ENCODE assay signal across 17 cellular contexts in genomic region chr9:74810200-74810599, GRCh38.
DNase-seq lines count a peak whose midpoint lies in the region; TF ChIP-seq lines count a peak whose summit lies in the region.
"Had no signal": no experiment of that assay in that cellular context is flagged by ENCODE, and none has a peak within 500 bp of the region (broad histone marks: within the 10 kb centered on the region; RNA-seq: fewer than 3 reads in every experiment).

No MANE protein-coding gene starts in this region.

- H3K27ac ChIP-seq in mammary epithelial cell (ENCODE audit: insufficient read depth, low read depth, low read length) (no peak overlapping the region), temporal lobe (ENCODE audit: low read depth, low read length) (peak overlapping the region; percentile 21)
- H3K27ac ChIP-seq: 22Rv1, A549 had no signal

- H3K9me3 Mint-ChIP-seq in MCF 10A (ENCODE audit: unreplicated experiment): no peaks in the 10 kb centered on the region
- H3K9me3 Mint-ChIP-seq: CD8-positive, alpha-beta T cell had no signal

- no peak overlapping the region for H2AFZ ChIP-seq in mammary epithelial cell (ENCODE audit: low read depth, low read length)

- BruUV-seq in mammary epithelial cell (replicated peaks; lab: Mats Ljungman, UMichigan) (no TSS peak), MCF 10A (replicated peaks; lab: Mats Ljungman, UMichigan) (no TSS peak)

- CTCF ChIA-PET in mammary epithelial cell (lab: Charles Lee; ENCODE audit: low non-redundant PET) (no interaction called here), MCF 10A (lab: Yijun Ruan, JAX) (interaction anchor here (1.4 kb wide), 1 partner anchor 33 kb away, joined by 3 read pairs; no protein-coding TSS in a partner anchor)

- H3K4me1 Mint-ChIP-seq in MCF 10A (ENCODE audit: insufficient read depth, unreplicated experiment): no peaks in the 10 kb centered on the region
- H3K4me1 Mint-ChIP-seq: CD14-positive monocyte had no signal

- H3K9ac ChIP-seq in mammary epithelial cell (ENCODE audit: insufficient read depth, low read length): no peak overlapping the region

- H3K4me3 Mint-ChIP-seq in MCF 10A (ENCODE audit: unreplicated experiment): no peak overlapping the region
- H3K4me3 Mint-ChIP-seq: CD14-positive monocyte; CD8-positive, alpha-beta T cell had no signal

- H4K20me1 ChIP-seq in mammary epithelial cell (ENCODE audit: insufficient read depth, low read length): no peaks in the 10 kb centered on the region

- H3K27me3 ChIP-seq in mammary epithelial cell (ENCODE audit: insufficient read depth, low read length): no peaks in the 10 kb centered on the region

- POLR2A ChIA-PET in MCF 10A (lab: Yijun Ruan, JAX): no interaction called here

- TF ChIP-seq CTCF in mammary epithelial cell (conservative IDR thresholded peaks at IDR 0.05 in 1 of 2, IDR thresholded peaks at IDR 0.05 in 1 of 2; ENCODE audit: extremely low read depth in 1 of 2, insufficient read depth in 1 of 2, low read depth in 1 of 2, low read length in 2 of 2) (no peak), MCF 10A (IDR thresholded peaks at IDR 0.05; ENCODE audit: unreplicated experiment) (no peak), fibroblast of the aortic adventitia (IDR thresholded peaks at IDR 0.05; ENCODE audit: insufficient read depth, low read length) (no peak)

- no peaks in the 10 kb centered on the region for H3K36me3 ChIP-seq in mammary epithelial cell (ENCODE audit: insufficient read depth, low read length)
- H3K36me3 ChIP-seq: HAP-1 had no signal

- DNase-seq in mammary epithelial cell (peak; percentile 61), MCF 10A (ENCODE audit: unreplicated experiment) (no peak), fibroblast of the aortic adventitia (ENCODE audit: low read depth) (peak; percentile 7), kidney glomerular epithelial cell (lab: John Stamatoyannopoulos, UW) (peak; percentile 7), islet precursor cell (no peak), NCI-H524 treated with DMSO at 0.1 percent for 48 hours (lab: John Stamatoyannopoulos, UW) (no peak)
- no peak for DNase-seq in stimulated activated CD4-positive, alpha-beta T cell treated with anti-CD3 and anti-CD28 coated beads, Interleukin-2, amount 100 ng/mL, for 48 hours
- DNase-seq: AML-193; Calu3; CD8-positive, alpha-beta T cell; DMS79 treated with DMSO at 0.1 percent for 48 hours; GF-D8 had no signal

- dilution Hi-C loops in mammary epithelial cell (cut with HindIII; ENCODE audit: low sequenced_read_pairs): no loop called here

- WGBS in mammary epithelial cell (ENCODE audit: low coverage, missing lambda C conversion rate): 64% methylated on average over 2 of the region's 2 CpGs

- no peak overlapping the region for H3K4me2 ChIP-seq in mammary epithelial cell (ENCODE audit: insufficient read depth, low read depth, low read length)
- H3K4me2 ChIP-seq: A549 had no signal

- no peaks in the 10 kb centered on the region for H3K4me1 ChIP-seq in mammary epithelial cell (ENCODE audit: insufficient read depth, low read length)
- H3K4me1 ChIP-seq: A549, HAP-1 had no signal

- no peaks in the 10 kb centered on the region for H3K9me3 ChIP-seq in mammary epithelial cell (replicated peaks; ENCODE audit: insufficient read depth, low read length)
- H3K9me3 ChIP-seq: A549, HAP-1 had no signal

- H3K4me3 ChIP-seq in mammary epithelial cell (replicated peaks in 1 of 3; ENCODE audit: insufficient read depth in 1 of 3, low read depth in 2 of 3, low read length in 3 of 3): no peak overlapping the region
- H3K4me3 ChIP-seq in fibroblast of the aortic adventitia (ENCODE audit: low read depth, low read length): no peak overlapping the region
- H3K4me3 ChIP-seq: A549, HAP-1 had no signal

- H3K27ac Mint-ChIP-seq in MCF 10A (ENCODE audit: low read depth, unreplicated experiment): no peak overlapping the region
- H3K27ac Mint-ChIP-seq: CD14-positive monocyte; CD8-positive, alpha-beta T cell had no signal

- in situ Hi-C loops in mammary epithelial cell (cut with MboI; ENCODE audit: low sequenced_read_pairs in 2 of 2): no loop called here

- intact Hi-C loops in mammary epithelial cell (cut with micrococcal nuclease): no loop called here
- intact Hi-C loops in MCF 10A (cut with micrococcal nuclease): no loop called here

- H3K27me3 Mint-ChIP-seq in MCF 10A (ENCODE audit: insufficient read depth, unreplicated experiment): peaks cover 9% of the 10 kb centered on the region

- no peaks in the 10 kb centered on the region for H3K36me3 Mint-ChIP-seq in MCF 10A (ENCODE audit: insufficient read depth, unreplicated experiment)
- H3K36me3 Mint-ChIP-seq: CD14-positive monocyte; CD8-positive, alpha-beta T cell had no signal

- no peaks in the 10 kb centered on the region for H3K79me2 ChIP-seq in mammary epithelial cell (ENCODE audit: insufficient read depth, low read length)

Comparison
In these comparisons a context has a peak if more than half of its experiments do, and no peak if none do; other contexts are left out.
1. DNase-seq: peak in mammary epithelial cell (single experiment), fibroblast of the aortic adventitia (single experiment) and kidney glomerular epithelial cell (single experiment); none in MCF 10A (single experiment), islet precursor cell (single experiment), NCI-H524 treated with DMSO at 0.1 percent for 48 hours (single experiment) and stimulated activated CD4-positive, alpha-beta T cell treated with anti-CD3 and anti-CD28 coated beads, Interleukin-2, amount 100 ng/mL, for 48 hours (0 of 2).